17 cellular contexts compared by ENCODE assay signal in the genomic region with DNA sequence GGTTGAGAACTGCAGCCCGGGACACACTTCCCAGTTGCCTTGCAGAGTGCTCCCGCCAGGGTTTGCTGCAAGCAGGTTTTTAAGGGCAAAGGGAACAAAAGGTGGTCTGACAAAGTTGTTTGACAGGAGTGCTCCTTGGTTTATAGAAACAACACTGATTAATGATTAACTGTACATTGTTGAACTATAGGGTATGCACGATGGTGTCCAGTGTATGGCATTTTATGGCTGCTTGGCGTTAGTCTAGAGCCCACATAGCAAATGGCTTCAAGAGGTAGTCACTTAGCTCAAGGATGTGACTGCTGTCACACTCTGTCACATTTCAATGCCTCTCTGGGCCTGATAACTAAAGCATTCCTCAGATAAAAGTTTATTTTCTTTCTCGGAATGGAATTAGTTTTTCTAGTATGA.
"Had no signal": no experiment of that assay in that cellular context is flagged by ENCODE, and none has a peak within 500 bp of the region (broad histone marks: within the 10 kb centered on the region; RNA-seq: fewer than 3 reads in every experiment).

No MANE protein-coding gene starts in this region.

- H3K27me3 Mint-ChIP-seq: activated naive CD8-positive, alpha-beta T cell treated with anti-CD3 and anti-CD28 coated beads for 36 hours; stimulated activated memory B cell treated with anti-CD40 and anti-IgM and Interleukin-4, amounts not matched to agents 10 μg/mL and 1 μg/mL and 100 μg/mL, for 72 hours had no signal

- DNase-seq: activated CD4-positive, alpha-beta T cell treated with anti-CD3 and anti-CD28 coated beads, Interleukin-2, amount 50 U/mL, for 1 hour; activated CD4-positive, CD25-positive, alpha-beta regulatory T cell; activated CD8-positive, alpha-beta memory T cell treated with anti-CD3 and anti-CD28 coated beads for 24 hours; activated gamma-delta T cell treated with Interleukin-2 at 50 U/mL for 16 hours; activated naive CD8-positive, alpha-beta T cell treated with anti-CD3 and anti-CD28 coated beads for 36 hours; amygdala; body of pancreas; caudate nucleus; cortex of kidney; effector CD4-positive, alpha-beta T cell; glutamatergic neuron; stimulated activated CD4-positive, alpha-beta T cell treated with anti-CD3 and anti-CD28 coated beads, Interleukin-2, amount 100 ng/mL, for 48 hours; tibial artery had no signal

- H3K4me1 ChIP-seq: esophagus muscularis mucosa, tibial artery had no signal

- H3K4me3 ChIP-seq: body of pancreas, esophagus muscularis mucosa, tibial artery had no signal

- H3K36me3 ChIP-seq: esophagus muscularis mucosa, tibial artery had no signal

- H3K9me3 Mint-ChIP-seq: activated naive CD8-positive, alpha-beta T cell treated with anti-CD3 and anti-CD28 coated beads for 36 hours; neural crest cell; stimulated activated memory B cell treated with anti-CD40 and anti-IgM and Interleukin-4, amounts not matched to agents 10 μg/mL and 1 μg/mL and 100 μg/mL, for 72 hours; T-helper 2 cell treated with Interferon-gamma antibody and Interleukin-4, amounts not matched to agents 5 μg/mL and 100 μg/mL, for 36 hours had no signal

- H3K4me3 Mint-ChIP-seq: activated naive CD8-positive, alpha-beta T cell treated with anti-CD3 and anti-CD28 coated beads for 36 hours; neural crest cell; stimulated activated memory B cell treated with anti-CD40 and anti-IgM and Interleukin-4, amounts not matched to agents 10 μg/mL and 1 μg/mL and 100 μg/mL, for 72 hours; T-helper 2 cell treated with Interferon-gamma antibody and Interleukin-4, amounts not matched to agents 5 μg/mL and 100 μg/mL, for 36 hours had no signal

- H3K36me3 Mint-ChIP-seq: activated naive CD8-positive, alpha-beta T cell treated with anti-CD3 and anti-CD28 coated beads for 36 hours; stimulated activated memory B cell treated with anti-CD40 and anti-IgM and Interleukin-4, amounts not matched to agents 10 μg/mL and 1 μg/mL and 100 μg/mL, for 72 hours had no signal

- H3K4me1 Mint-ChIP-seq: activated naive CD8-positive, alpha-beta T cell treated with anti-CD3 and anti-CD28 coated beads for 36 hours; neural crest cell; stimulated activated memory B cell treated with anti-CD40 and anti-IgM and Interleukin-4, amounts not matched to agents 10 μg/mL and 1 μg/mL and 100 μg/mL, for 72 hours had no signal

- H3K27ac Mint-ChIP-seq: activated naive CD8-positive, alpha-beta T cell treated with anti-CD3 and anti-CD28 coated beads for 36 hours; stimulated activated memory B cell treated with anti-CD40 and anti-IgM and Interleukin-4, amounts not matched to agents 10 μg/mL and 1 μg/mL and 100 μg/mL, for 72 hours; T-helper 2 cell treated with Interferon-gamma antibody and Interleukin-4, amounts not matched to agents 5 μg/mL and 100 μg/mL, for 36 hours had no signal

- ATAC-seq: body of pancreas; stimulated activated memory B cell treated with anti-CD40 and anti-IgM and Interleukin-4, amounts not matched to agents 10 μg/mL and 1 μg/mL and 100 μg/mL, for 72 hours had no signal

- H3K9me3 ChIP-seq: body of pancreas, esophagus muscularis mucosa, tibial artery had no signal

- H3K27me3 ChIP-seq: body of pancreas, esophagus muscularis mucosa, tibial artery had no signal

- H3K27ac ChIP-seq: body of pancreas, esophagus muscularis mucosa, tibial artery had no signal
